ENCODE assay signal across 8 cellular contexts in genomic region chr17:7015587-7016020, GRCh38. TPM values are rescaled to one million over a fixed set of nuclear protein-coding genes. Genes with fewer than 3 reads are reported as not detected.
DNase-seq lines count a peak whose midpoint lies in the region; ATAC-seq, FAIRE-seq and TF ChIP-seq lines count a peak whose summit lies in the region.

No MANE protein-coding gene starts in this region.

- H3K9me3 Mint-ChIP-seq in endodermal cell, result no peaks in the 10 kb centered on the region

- peak overlapping the region; percentile 35 to 98 for H3K4me3 ChIP-seq in DND-41 (ENCODE audit: low read depth in 1 of 2, low read length in 2 of 2)
- H3K4me3 ChIP-seq in SJCRH30, result peak overlapping the region; percentile 73
- H3K4me3 ChIP-seq in endodermal cell (ENCODE audit: low read length), result peak overlapping the region; percentile 100
- H3K4me3 ChIP-seq in pancreas, result peak overlapping the region in 3 of 4 donors; percentile 69 to 87 (median 84)

- H3K4me1 ChIP-seq in DND-41 (ENCODE audit: insufficient read depth, low read length) (peaks cover 56% of the 10 kb centered on the region), SJCRH30 (no peaks in the 10 kb centered on the region), endodermal cell (ENCODE audit: control insufficient read depth, insufficient read depth, low read length) (no peaks in the 10 kb centered on the region), pancreas (peaks cover 5 to 16% (median 10%) of the 10 kb centered on the region in 3 donors)

- TF ChIP-seq CTCF in DND-41 (IDR thresholded peaks at IDR 0.05; ENCODE audit: borderline replicate concordance, extremely low read depth, low read length, poor library complexity, severe bottlenecking) (no peak), endodermal cell (conservative IDR thresholded peaks at IDR 0.05) (no peak), pancreas (IDR thresholded peaks at IDR 0.05) (no peak)

- H3K4me3 Mint-ChIP-seq in endodermal cell, result peak overlapping the region; percentile 94

- WGBS in endodermal cell (ENCODE audit: insufficient coverage in 1 of 2, insufficient read length in 1 of 2), 2 experiments, result 84 to 90% methylated on average over 5 to 16 of the region's 16 CpGs
- WGBS in pancreas, 2 donors, result 62 to 68% methylated on average over 16 of the region's 16 CpGs

- peak overlapping the region; percentile 85 for H2AFZ ChIP-seq in DND-41 (ENCODE audit: low read depth, low read length)

- H3K9me3 ChIP-seq in DND-41 (ENCODE audit: insufficient read depth, low read length, severe bottlenecking) (no peaks in the 10 kb centered on the region), SJCRH30 (replicated peaks) (no peaks in the 10 kb centered on the region), endodermal cell (ENCODE audit: control insufficient read depth, low read length) (no peaks in the 10 kb centered on the region), pancreas (no peaks in the 10 kb centered on the region)

- DNase-seq in DND-41 (no peak), SJCRH30 (no peak), endodermal cell (peak; percentile 54), pancreas (no peak), AG08396 (ENCODE audit: low spot score) (no peak), NCI-H69 (lab: John Stamatoyannopoulos, UW) (no peak), NCI-H510A treated with DMSO at 0.1 percent for 48 hours (lab: John Stamatoyannopoulos, UW) (no peak)

- peaks cover 28% of the 10 kb centered on the region for H3K4me1 Mint-ChIP-seq in endodermal cell

- ATAC-seq in DND-41 (ENCODE audit: insufficient read depth, low read depth), result peak; percentile 4; the same call in 2 of the 3 replicates
- no peak for ATAC-seq in pancreas
- no peak for ATAC-seq in HG03521 (IDR thresholded peaks at IDR 0.05; ENCODE audit: unreplicated experiment)

- H3K27me3 ChIP-seq in DND-41 (ENCODE audit: insufficient read depth, low read length, poor library complexity) (no peaks in the 10 kb centered on the region), SJCRH30 (no peaks in the 10 kb centered on the region), endodermal cell (ENCODE audit: control insufficient read depth, insufficient read depth, low read length, poor library complexity, severe bottlenecking) (peaks cover under 1% of the 10 kb centered on the region), pancreas (no peaks in the 10 kb centered on the region)

- FAIRE-seq in pancreas (lab: Jason Lieb, UNC), result no peak

- H3K9ac ChIP-seq in DND-41 (ENCODE audit: low read depth, low read length), result peak overlapping the region; percentile 85
- H3K9ac ChIP-seq in endodermal cell (ENCODE audit: extremely low read depth, low read length, poor library complexity, severe bottlenecking), result peak overlapping the region; percentile 50

- intact Hi-C loops in pancreas (cut with DNase I), result no loop called here

- peaks cover 3% of the 10 kb centered on the region for H3K27me3 Mint-ChIP-seq in endodermal cell (ENCODE audit: insufficient read depth)

- H3K27ac Mint-ChIP-seq in endodermal cell, result peak overlapping the region; percentile 92

- peaks cover 8% of the 10 kb centered on the region; the same call in 1 of the 2 replicates for H4K20me1 ChIP-seq in DND-41 (ENCODE audit: insufficient read depth, low read length)

- H3K4me2 ChIP-seq in DND-41 (ENCODE audit: insufficient read depth, low read length), result peak overlapping the region; percentile 94

- H3K79me2 ChIP-seq in DND-41 (ENCODE audit: insufficient read depth, low read length), result peaks cover 47% of the 10 kb centered on the region

- H3K36me3 ChIP-seq in DND-41 (ENCODE audit: insufficient read depth, low read length), result peaks cover 28% of the 10 kb centered on the region
- H3K36me3 ChIP-seq in SJCRH30, result no peaks in the 10 kb centered on the region
- H3K36me3 ChIP-seq in endodermal cell (ENCODE audit: control insufficient read depth, insufficient read depth, low read length), result peaks cover 3% of the 10 kb centered on the region
- no peaks in the 10 kb centered on the region for H3K36me3 ChIP-seq in pancreas

- H3K36me3 Mint-ChIP-seq in endodermal cell (ENCODE audit: low read depth), result peaks cover 18% of the 10 kb centered on the region

- peak overlapping the region; percentile 99 for H3K27ac ChIP-seq in DND-41 (ENCODE audit: low read length)
- peak overlapping the region; percentile 43; the same call in 1 of the 2 replicates for H3K27ac ChIP-seq in SJCRH30
- no peak overlapping the region for H3K27ac ChIP-seq in endodermal cell (ENCODE audit: low read depth, low read length)
- H3K27ac ChIP-seq in pancreas, result peak overlapping the region; percentile 81 to 99 (median 97)

RNA-seq across cellular contexts. Expression of gene RNASEK, which starts 3.2 kb away (rescaled TPM):
- total RNA-seq in SJCRH30 (2014; rRNA removed; shearing (Covaris generic)), result 97.2 and 103 TPM in 2 replicates
- total RNA-seq in endodermal cell (100 to 1,000 TPM; 233 to 277 TPM), pancreas (100 to 1,000 TPM in 1 of 6 donors, 10 to 100 TPM in 5; 49.3 to 107 (median 73.4) TPM)
- 221 TPM for polyA plus RNA-seq in endodermal cell (2013, experiment 1 of 2)
- 204 TPM for polyA plus RNA-seq in endodermal cell (2013, experiment 2 of 2)
- 100 to 1,000 TPM; 164 to 323 TPM for polyA plus RNA-seq in pancreas

RNA-seq across cellular contexts. Expression of gene BCL6B, which starts 7.2 kb away (rescaled TPM):
- total RNA-seq in SJCRH30 (2014; rRNA removed; shearing (Covaris generic)), result 0.02 TPM in 1 of 2 replicates, not detected in the other
- 1 to 10 TPM; 2.9 to 7.0 TPM for total RNA-seq in endodermal cell
- 2.0 TPM for polyA plus RNA-seq in endodermal cell (2013, experiment 1 of 2)
- 1.1 TPM for polyA plus RNA-seq in endodermal cell (2013, experiment 2 of 2)
- 1 to 10 TPM; 1.3 to 2.8 (median 2.0) TPM for total RNA-seq in pancreas
- 1 to 10 TPM; 2.4 to 3.8 TPM for polyA plus RNA-seq in pancreas

RNA-seq across cellular contexts. Expression of gene ALOX12, which starts 19.8 kb away (rescaled TPM):
- not detected in 2 replicates for total RNA-seq in SJCRH30 (2014; rRNA removed; shearing (Covaris generic))
- total RNA-seq in endodermal cell (under 1 TPM; 0.46 to 0.92 TPM), pancreas (not detected)
- polyA plus RNA-seq in endodermal cell (2013, experiment 1 of 2), result 0.18 TPM
- polyA plus RNA-seq in endodermal cell (2013, experiment 2 of 2), result not detected
- polyA plus RNA-seq in pancreas, result not detected

RNA-seq across cellular contexts. Expression of gene SLC16A13, which starts 20.2 kb away (rescaled TPM):
- total RNA-seq in SJCRH30 (2014; rRNA removed; shearing (Covaris generic)), result 0.23 and 0.47 TPM in 2 replicates
- 10 to 100 TPM; 18.8 to 19.9 TPM for total RNA-seq in endodermal cell
- polyA plus RNA-seq in endodermal cell (2013, experiment 1 of 2), result 4.3 TPM
- 4.3 TPM for polyA plus RNA-seq in endodermal cell (2013, experiment 2 of 2)
- total RNA-seq in pancreas, result 1 to 10 TPM in 4 of 6 donors, under 1 TPM in 2; 0.74 to 2.5 (median 1.2) TPM
- polyA plus RNA-seq in pancreas, result 1 to 10 TPM; 1.4 to 3.0 TPM

RNA-seq across cellular contexts. Expression of gene SLC16A11, which starts 28.3 kb away (rescaled TPM):
- total RNA-seq in SJCRH30 (2014; rRNA removed; shearing (Covaris generic)), result not detected in 2 replicates
- under 1 TPM; 0.24 to 0.44 TPM for total RNA-seq in endodermal cell
- 0.43 TPM for polyA plus RNA-seq in endodermal cell (2013, experiment 1 of 2)
- polyA plus RNA-seq in endodermal cell (2013, experiment 2 of 2), result 0.54 TPM
- 1 to 10 TPM in 5 of 6 donors, under 1 TPM in 1; 0.61 to 4.3 (median 2.6) TPM for total RNA-seq in pancreas
- polyA plus RNA-seq in pancreas, result 10 to 100 TPM in 1 of 2 donors, 1 to 10 TPM in 1; 7.5 to 17.3 TPM
